8 cellular contexts compared by ENCODE assay signal in the genomic region with DNA sequence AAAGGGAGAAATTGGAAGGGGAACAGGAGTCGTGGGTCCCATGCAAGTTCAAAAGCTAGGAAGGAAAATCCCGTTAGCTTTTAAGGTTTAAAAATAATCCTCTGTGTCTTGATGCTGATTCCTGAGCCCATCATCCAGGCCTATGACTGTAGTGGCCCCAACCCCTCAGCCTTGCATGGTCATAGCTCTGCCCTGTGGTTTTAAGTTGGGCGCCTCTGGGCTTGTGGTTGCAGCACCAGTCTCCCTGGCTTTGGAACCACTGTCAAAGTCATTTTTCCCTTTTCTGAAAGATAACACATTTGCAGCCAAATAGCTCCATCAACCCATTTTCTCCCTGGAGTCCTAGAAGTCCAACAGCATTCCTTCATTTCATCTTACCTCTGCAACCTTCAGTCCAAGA. TPM values are rescaled to one million over a fixed set of nuclear protein-coding genes. Genes with fewer than 3 reads are reported as not detected.
"Had no signal": no experiment of that assay in that cellular context is flagged by ENCODE, and none has a peak within 500 bp of the region (broad histone marks: within the 10 kb centered on the region; RNA-seq: fewer than 3 reads in every experiment).

No MANE protein-coding gene starts in this region.

- H3K4me2 ChIP-seq: GM23338 had no signal

- DNase-seq: H9, HCEC 1CT, IMR-90 had no signal

- ATAC-seq: GM23338 had no signal

- H2AFZ ChIP-seq: GM23338 had no signal

- H3K4me3 ChIP-seq: GM23338 had no signal

- FAIRE-seq: H1, H54, HTR-8/SVneo had no signal

RNA-seq across cellular contexts. Expression of a gene that starts 13.6 kb away (rescaled TPM):
- total RNA-seq: H9, HT-29, IMR-90 had no signal
- polyA plus RNA-seq: IMR-90 had no signal

RNA-seq across cellular contexts. Expression of a gene that starts 43.5 kb away (rescaled TPM):
- total RNA-seq: GM23338, H9, HT-29, IMR-90 had no signal
- polyA plus RNA-seq: GM23338, IMR-90 had no signal
